In the genomic region with DNA sequence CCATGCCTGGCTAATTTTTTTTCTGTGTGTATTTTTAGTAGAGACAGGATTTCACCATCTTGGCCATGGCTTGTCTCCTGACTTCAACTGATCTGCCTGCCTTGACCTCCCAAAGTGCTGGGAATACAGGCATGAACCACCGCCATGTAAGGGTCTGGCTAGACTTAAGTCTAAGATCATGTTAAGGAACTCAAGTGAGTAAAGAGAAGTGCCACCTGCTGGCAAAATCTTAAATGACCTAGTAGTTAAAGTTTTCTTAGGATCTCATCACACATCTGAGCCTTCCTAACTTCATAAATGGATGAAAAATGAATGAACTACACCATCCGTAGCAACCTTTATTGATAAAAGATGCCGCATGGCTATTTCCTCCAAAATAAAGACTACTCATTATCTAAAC, we compare ENCODE assay signal across 1 cellular context.
TF ChIP-seq lines count a peak whose summit lies in the region.

No MANE protein-coding gene starts in this region.

TF ChIP-seq in H1, 55 proteins besides CTCF, POLR2A, EP300 and RAD21:
- no peak for TF ChIP-seq CBX8 (IDR thresholded peaks at IDR 0.05; ENCODE audit: borderline replicate concordance, low read depth, low read length)
- no peak for TF ChIP-seq ASH2L (IDR thresholded peaks at IDR 0.05; ENCODE audit: low read length)
- no peak for TF ChIP-seq TAF7 (optimal IDR thresholded peaks at IDR 0.05; ENCODE audit: borderline replicate concordance, low read depth, low read length)
- no peak for TF ChIP-seq SUZ12 (IDR thresholded peaks at IDR 0.05; ENCODE audit: low read length)
- TF ChIP-seq NRF1 (IDR thresholded peaks at IDR 0.05; ENCODE audit: low read depth, low read length): no peak
- no peak for TF ChIP-seq RBBP5 (IDR thresholded peaks at IDR 0.05; ENCODE audit: borderline replicate concordance, low read depth, low read length)
- TF ChIP-seq HDAC6 (IDR thresholded peaks at IDR 0.05; ENCODE audit: low read depth, low read length): no peak
- no peak for TF ChIP-seq MAFK (IDR thresholded peaks at IDR 0.05; ENCODE audit: low read depth, low read length)
- TF ChIP-seq ATF3 (IDR thresholded peaks at IDR 0.05; ENCODE audit: insufficient read depth, low read depth, low read length): no peak
- TF ChIP-seq PHF8 (conservative IDR thresholded peaks at IDR 0.05; ENCODE audit: low read depth, low read length): no peak
- TF ChIP-seq, protein P1, sequence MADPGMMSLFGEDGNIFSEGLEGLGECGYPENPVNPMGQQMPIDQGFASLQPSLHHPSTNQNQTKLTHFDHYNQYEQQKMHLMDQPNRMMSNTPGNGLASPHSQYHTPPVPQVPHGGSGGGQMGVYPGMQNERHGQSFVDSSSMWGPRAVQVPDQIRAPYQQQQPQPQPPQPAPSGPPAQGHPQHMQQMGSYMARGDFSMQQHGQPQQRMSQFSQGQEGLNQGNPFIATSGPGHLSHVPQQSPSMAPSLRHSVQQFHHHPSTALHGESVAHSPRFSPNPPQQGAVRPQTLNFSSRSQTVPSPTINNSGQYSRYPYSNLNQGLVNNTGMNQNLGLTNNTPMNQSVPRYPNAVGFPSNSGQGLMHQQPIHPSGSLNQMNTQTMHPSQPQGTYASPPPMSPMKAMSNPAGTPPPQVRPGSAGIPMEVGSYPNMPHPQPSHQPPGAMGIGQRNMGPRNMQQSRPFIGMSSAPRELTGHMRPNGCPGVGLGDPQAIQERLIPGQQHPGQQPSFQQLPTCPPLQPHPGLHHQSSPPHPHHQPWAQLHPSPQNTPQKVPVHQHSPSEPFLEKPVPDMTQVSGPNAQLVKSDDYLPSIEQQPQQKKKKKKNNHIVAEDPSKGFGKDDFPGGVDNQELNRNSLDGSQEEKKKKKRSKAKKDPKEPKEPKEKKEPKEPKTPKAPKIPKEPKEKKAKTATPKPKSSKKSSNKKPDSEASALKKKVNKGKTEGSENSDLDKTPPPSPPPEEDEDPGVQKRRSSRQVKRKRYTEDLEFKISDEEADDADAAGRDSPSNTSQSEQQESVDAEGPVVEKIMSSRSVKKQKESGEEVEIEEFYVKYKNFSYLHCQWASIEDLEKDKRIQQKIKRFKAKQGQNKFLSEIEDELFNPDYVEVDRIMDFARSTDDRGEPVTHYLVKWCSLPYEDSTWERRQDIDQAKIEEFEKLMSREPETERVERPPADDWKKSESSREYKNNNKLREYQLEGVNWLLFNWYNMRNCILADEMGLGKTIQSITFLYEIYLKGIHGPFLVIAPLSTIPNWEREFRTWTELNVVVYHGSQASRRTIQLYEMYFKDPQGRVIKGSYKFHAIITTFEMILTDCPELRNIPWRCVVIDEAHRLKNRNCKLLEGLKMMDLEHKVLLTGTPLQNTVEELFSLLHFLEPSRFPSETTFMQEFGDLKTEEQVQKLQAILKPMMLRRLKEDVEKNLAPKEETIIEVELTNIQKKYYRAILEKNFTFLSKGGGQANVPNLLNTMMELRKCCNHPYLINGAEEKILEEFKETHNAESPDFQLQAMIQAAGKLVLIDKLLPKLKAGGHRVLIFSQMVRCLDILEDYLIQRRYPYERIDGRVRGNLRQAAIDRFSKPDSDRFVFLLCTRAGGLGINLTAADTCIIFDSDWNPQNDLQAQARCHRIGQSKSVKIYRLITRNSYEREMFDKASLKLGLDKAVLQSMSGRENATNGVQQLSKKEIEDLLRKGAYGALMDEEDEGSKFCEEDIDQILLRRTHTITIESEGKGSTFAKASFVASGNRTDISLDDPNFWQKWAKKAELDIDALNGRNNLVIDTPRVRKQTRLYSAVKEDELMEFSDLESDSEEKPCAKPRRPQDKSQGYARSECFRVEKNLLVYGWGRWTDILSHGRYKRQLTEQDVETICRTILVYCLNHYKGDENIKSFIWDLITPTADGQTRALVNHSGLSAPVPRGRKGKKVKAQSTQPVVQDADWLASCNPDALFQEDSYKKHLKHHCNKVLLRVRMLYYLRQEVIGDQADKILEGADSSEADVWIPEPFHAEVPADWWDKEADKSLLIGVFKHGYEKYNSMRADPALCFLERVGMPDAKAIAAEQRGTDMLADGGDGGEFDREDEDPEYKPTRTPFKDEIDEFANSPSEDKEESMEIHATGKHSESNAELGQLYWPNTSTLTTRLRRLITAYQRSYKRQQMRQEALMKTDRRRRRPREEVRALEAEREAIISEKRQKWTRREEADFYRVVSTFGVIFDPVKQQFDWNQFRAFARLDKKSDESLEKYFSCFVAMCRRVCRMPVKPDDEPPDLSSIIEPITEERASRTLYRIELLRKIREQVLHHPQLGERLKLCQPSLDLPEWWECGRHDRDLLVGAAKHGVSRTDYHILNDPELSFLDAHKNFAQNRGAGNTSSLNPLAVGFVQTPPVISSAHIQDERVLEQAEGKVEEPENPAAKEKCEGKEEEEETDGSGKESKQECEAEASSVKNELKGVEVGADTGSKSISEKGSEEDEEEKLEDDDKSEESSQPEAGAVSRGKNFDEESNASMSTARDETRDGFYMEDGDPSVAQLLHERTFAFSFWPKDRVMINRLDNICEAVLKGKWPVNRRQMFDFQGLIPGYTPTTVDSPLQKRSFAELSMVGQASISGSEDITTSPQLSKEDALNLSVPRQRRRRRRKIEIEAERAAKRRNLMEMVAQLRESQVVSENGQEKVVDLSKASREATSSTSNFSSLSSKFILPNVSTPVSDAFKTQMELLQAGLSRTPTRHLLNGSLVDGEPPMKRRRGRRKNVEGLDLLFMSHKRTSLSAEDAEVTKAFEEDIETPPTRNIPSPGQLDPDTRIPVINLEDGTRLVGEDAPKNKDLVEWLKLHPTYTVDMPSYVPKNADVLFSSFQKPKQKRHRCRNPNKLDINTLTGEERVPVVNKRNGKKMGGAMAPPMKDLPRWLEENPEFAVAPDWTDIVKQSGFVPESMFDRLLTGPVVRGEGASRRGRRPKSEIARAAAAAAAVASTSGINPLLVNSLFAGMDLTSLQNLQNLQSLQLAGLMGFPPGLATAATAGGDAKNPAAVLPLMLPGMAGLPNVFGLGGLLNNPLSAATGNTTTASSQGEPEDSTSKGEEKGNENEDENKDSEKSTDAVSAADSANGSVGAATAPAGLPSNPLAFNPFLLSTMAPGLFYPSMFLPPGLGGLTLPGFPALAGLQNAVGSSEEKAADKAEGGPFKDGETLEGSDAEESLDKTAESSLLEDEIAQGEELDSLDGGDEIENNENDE (IDR thresholded peaks at IDR 0.05; ENCODE audit: insufficient replicate concordance, low read length): no peak
- no peak for TF ChIP-seq SP1 (IDR thresholded peaks at IDR 0.05; ENCODE audit: low read depth, low read length)
- TF ChIP-seq, protein P2, sequence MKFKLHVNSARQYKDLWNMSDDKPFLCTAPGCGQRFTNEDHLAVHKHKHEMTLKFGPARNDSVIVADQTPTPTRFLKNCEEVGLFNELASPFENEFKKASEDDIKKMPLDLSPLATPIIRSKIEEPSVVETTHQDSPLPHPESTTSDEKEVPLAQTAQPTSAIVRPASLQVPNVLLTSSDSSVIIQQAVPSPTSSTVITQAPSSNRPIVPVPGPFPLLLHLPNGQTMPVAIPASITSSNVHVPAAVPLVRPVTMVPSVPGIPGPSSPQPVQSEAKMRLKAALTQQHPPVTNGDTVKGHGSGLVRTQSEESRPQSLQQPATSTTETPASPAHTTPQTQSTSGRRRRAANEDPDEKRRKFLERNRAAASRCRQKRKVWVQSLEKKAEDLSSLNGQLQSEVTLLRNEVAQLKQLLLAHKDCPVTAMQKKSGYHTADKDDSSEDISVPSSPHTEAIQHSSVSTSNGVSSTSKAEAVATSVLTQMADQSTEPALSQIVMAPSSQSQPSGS (IDR thresholded peaks at IDR 0.05; ENCODE audit: low read length): no peak
- TF ChIP-seq CBX5 (IDR thresholded peaks at IDR 0.05; ENCODE audit: low read depth, low read length): no peak
- TF ChIP-seq RFX5 (IDR thresholded peaks at IDR 0.05; ENCODE audit: borderline replicate concordance, low read depth, low read length): no peak
- no peak for TF ChIP-seq SIX5 (IDR thresholded peaks at IDR 0.05; ENCODE audit: low read depth, low read length)
- no peak for TF ChIP-seq BCL11A (IDR thresholded peaks at IDR 0.05; ENCODE audit: low read depth in 2 of 2, low read length in 2 of 2)
- no peak for TF ChIP-seq TAF1 (IDR thresholded peaks at IDR 0.05; ENCODE audit: low read depth, low read length)
- TF ChIP-seq ZNF274 (IDR thresholded peaks at IDR 0.05; ENCODE audit: borderline replicate concordance, extremely low read depth, low read length): no peak
TF ChIP-seq in H1: peak in this region for 0.
